Comparison of ENCODE assay signal across 15 cellular contexts in genomic region chr15:35936284-35936683, GRCh38.
DNase-seq lines count a peak whose midpoint lies in the region; TF ChIP-seq lines count a peak whose summit lies in the region.
"Had no signal": no experiment of that assay in that cellular context is flagged by ENCODE, and none has a peak within 500 bp of the region (broad histone marks: within the 10 kb centered on the region; RNA-seq: fewer than 3 reads in every experiment).

No MANE protein-coding gene starts in this region.

- H3K27ac ChIP-seq in hepatocyte: no peak overlapping the region
- H3K27ac ChIP-seq: BLaER1 treated with 17β-estradiol and CSF1 and Interleukin-3, amounts not matched to agents 10 nM and 100 nM had no signal

- WGBS in hepatocyte (ENCODE audit: low lambda C conversion rate, missing lambda C conversion rate): 75% methylated on average over 2 of the region's 2 CpGs

- no peak overlapping the region for H3K4me2 ChIP-seq in hepatocyte
- H3K4me2 ChIP-seq: BLaER1 treated with 17β-estradiol and CSF1 and Interleukin-3, amounts not matched to agents 10 nM and 100 nM had no signal

- H3K36me3 Mint-ChIP-seq in CD14-positive monocyte: no peaks in the 10 kb centered on the region

- no peaks in the 10 kb centered on the region for H3K4me1 Mint-ChIP-seq in CD14-positive monocyte

- H3K27me3 Mint-ChIP-seq in CD14-positive monocyte (ENCODE audit: low read depth in 3 of 3): no peaks in the 10 kb centered on the region
- H3K27me3 Mint-ChIP-seq: CD4-positive, alpha-beta T cell had no signal

- H3K27ac Mint-ChIP-seq in CD14-positive monocyte: no peak overlapping the region
- H3K27ac Mint-ChIP-seq: CD4-positive, alpha-beta T cell had no signal

- H4K20me1 ChIP-seq in hepatocyte (ENCODE audit: insufficient read depth, poor library complexity, severe bottlenecking): no peaks in the 10 kb centered on the region
- H4K20me1 ChIP-seq: BLaER1 treated with 17β-estradiol and CSF1 and Interleukin-3, amounts not matched to agents 10 nM and 100 nM had no signal

- H3K9me2 ChIP-seq in hepatocyte (replicated peaks; ENCODE audit: insufficient read depth): no peaks in the 10 kb centered on the region

- H3K4me3 ChIP-seq in hepatocyte: no peak overlapping the region
- H3K4me3 ChIP-seq: BLaER1 treated with 17β-estradiol and CSF1 and Interleukin-3, amounts not matched to agents 10 nM and 100 nM; HAP-1 had no signal

- intact Hi-C loops in CD14-positive monocyte (cut with micrococcal nuclease): no loop called here

- no peaks in the 10 kb centered on the region for H3K79me2 ChIP-seq in hepatocyte

- H3K27me3 ChIP-seq in hepatocyte: no peaks in the 10 kb centered on the region
- H3K27me3 ChIP-seq: BLaER1 treated with 17β-estradiol and CSF1 and Interleukin-3, amounts not matched to agents 10 nM and 100 nM had no signal

- peaks cover 12% of the 10 kb centered on the region for H3K4me1 ChIP-seq in hepatocyte (ENCODE audit: insufficient read depth)
- H3K4me1 ChIP-seq: BLaER1 treated with 17β-estradiol and CSF1 and Interleukin-3, amounts not matched to agents 10 nM and 100 nM had no signal

- H3K4me3 Mint-ChIP-seq in CD14-positive monocyte: no peak overlapping the region
- H3K4me3 Mint-ChIP-seq: CD4-positive, alpha-beta T cell had no signal

- H3K36me3 ChIP-seq in hepatocyte (replicated peaks; ENCODE audit: insufficient read depth, low read depth): no peaks in the 10 kb centered on the region
- H3K36me3 ChIP-seq: BLaER1 treated with 17β-estradiol and CSF1 and Interleukin-3, amounts not matched to agents 10 nM and 100 nM; HAP-1 had no signal

- H2AFZ ChIP-seq in hepatocyte: no peak overlapping the region

- no peaks in the 10 kb centered on the region for H3K9me3 ChIP-seq in hepatocyte (ENCODE audit: low read depth)
- H3K9me3 ChIP-seq: BLaER1 treated with 17β-estradiol and CSF1 and Interleukin-3, amounts not matched to agents 10 nM and 100 nM; HAP-1 had no signal

- peaks cover 0 to 4% (median 2%) of the 10 kb centered on the region in 7 donors for H3K9me3 Mint-ChIP-seq in CD14-positive monocyte
- H3K9me3 Mint-ChIP-seq: CD4-positive, alpha-beta T cell had no signal

- peak in 2 of 3 experiments; percentile 6 to 13 for DNase-seq in NCI-H1417 (lab: John Stamatoyannopoulos, UW)
- DNase-seq in NCI-H1417 treated with DMSO at 0.1 percent for 48 hours (lab: John Stamatoyannopoulos, UW): no peak
- peak; percentile 57 for DNase-seq in NCI-H345 (lab: John Stamatoyannopoulos, UW)
- DNase-seq in hepatocyte (ENCODE audit: low spot score): peak; percentile 5
- no peak for DNase-seq in activated effector memory CD4-positive, alpha-beta T cell treated with Interleukin-2 at 50 U/mL for 16 hours
- DNase-seq in CD14-positive monocyte (ENCODE audit: low spot score): no peak
- DNase-seq in NCI-H748 treated with DMSO at 0.1 percent for 48 hours (lab: John Stamatoyannopoulos, UW): no peak
- DNase-seq: 8988T; AML-193; Calu3; CD4-positive, alpha-beta T cell; DMS 273 treated with DMSO at 0.1 percent for 48 hours; GF-D8 had no signal

- TF ChIP-seq CTCF in hepatocyte (IDR thresholded peaks at IDR 0.05; ENCODE audit: poor library complexity): no peak
- TF ChIP-seq CTCF in CD14-positive monocyte (IDR thresholded peaks at IDR 0.05): no peak

Comparison
In these comparisons a context has a peak if more than half of its experiments do, and no peak if none do; other contexts are left out.
1. DNase-seq: peak in NCI-H1417 (2 of 3), NCI-H345 (single experiment) and hepatocyte (single experiment); none in NCI-H1417 treated with DMSO at 0.1 percent for 48 hours (single experiment), activated effector memory CD4-positive, alpha-beta T cell treated with Interleukin-2 at 50 U/mL for 16 hours (single experiment), CD14-positive monocyte (single experiment) and NCI-H748 treated with DMSO at 0.1 percent for 48 hours (single experiment).